1 cellular context compared by ENCODE assay signal in genomic region chr15:57516327-57517026, GRCh38.
TF ChIP-seq lines count a peak whose summit lies in the region.

No MANE protein-coding gene starts in this region.

TF ChIP-seq in K562, 482 proteins besides CTCF, POLR2A, EP300 and RAD21 (continued from another document):
- TF ChIP-seq ZNF592 (IDR thresholded peaks at IDR 0.05): no peak
